Comparison of ENCODE assay signal across 25 cellular contexts in the genomic region with DNA sequence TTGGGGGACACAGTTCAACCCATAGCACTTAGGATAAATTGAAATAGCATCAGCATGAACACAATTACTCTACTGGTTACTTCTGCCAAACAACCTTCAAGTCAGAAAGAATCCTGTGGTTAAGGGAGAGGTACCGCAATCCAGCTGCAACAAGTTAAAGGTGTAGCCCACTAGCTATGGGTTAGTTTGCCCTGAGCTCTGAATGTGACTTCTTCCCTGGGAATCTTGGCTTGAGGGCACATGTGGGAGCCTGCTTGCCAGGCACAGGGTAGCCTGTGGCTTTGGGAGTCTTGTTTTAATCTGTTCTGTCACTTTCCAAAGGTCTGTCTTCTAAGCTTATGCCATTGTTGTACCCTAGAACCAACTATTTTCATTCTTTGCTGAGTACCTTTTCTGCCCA. TPM values are rescaled to one million over a fixed set of nuclear protein-coding genes. Genes with fewer than 3 reads are reported as not detected.
"Had no signal": no experiment of that assay in that cellular context is flagged by ENCODE, and none has a peak within 500 bp of the region (broad histone marks: within the 10 kb centered on the region; RNA-seq: fewer than 3 reads in every experiment).

No MANE protein-coding gene starts in this region.

- H3K27me3 ChIP-seq: Peyer's patch, SJCRH30 had no signal

- H3K4me1 ChIP-seq: Peyer's patch had no signal

- H3K27ac ChIP-seq: Peyer's patch, SJCRH30 had no signal

- H3K9me3 ChIP-seq: Peyer's patch, SJCRH30 had no signal

- H3K4me3 ChIP-seq: Peyer's patch, SJCRH30 had no signal

- ATAC-seq: HepG2, Right ventricle myocardium inferior, SK-N-SH treated with all-trans-retinoic acid at 6 μM for 48 hours had no signal

- H3K36me3 ChIP-seq: Peyer's patch, SJCRH30 had no signal

- DNase-seq: IMR-90, Karpas-422, KG1, MM.1S, NCI-H1092 treated with DMSO at 0.1 percent for 48 hours, NCI-H1436, NCI-H187, NCI-H2029, NCI-H2081 treated with DMSO at 0.1 percent for 48 hours, NCI-H2171, NCI-H226, NCI-H446, NCI-H510A, NCI-H524 treated with DMSO at 0.1 percent for 48 hours, NCI-H69, NCI-H774, Peyer's patch, SHP77 treated with DMSO at 0.1 percent for 48 hours, SJCRH30 had no signal

RNA-seq across cellular contexts. Expression of a gene that starts 21.7 kb away (rescaled TPM):
- total RNA-seq: HepG2, HT1080, IMR-90, M059J, Peyer's patch, Right ventricle myocardium inferior, RPMI7951, SJCRH30 had no signal
- polyA plus RNA-seq: HepG2, IMR-90 had no signal
